13 cellular contexts compared by ENCODE assay signal in genomic region chr14:51962678-51963077, GRCh38. TPM values are rescaled to one million over a fixed set of nuclear protein-coding genes. Genes with fewer than 3 reads are reported as not detected.
DNase-seq lines count a peak whose midpoint lies in the region; TF ChIP-seq lines count a peak whose summit lies in the region.
"Had no signal": no experiment of that assay in that cellular context is flagged by ENCODE, and none has a peak within 500 bp of the region (broad histone marks: within the 10 kb centered on the region; RNA-seq: fewer than 3 reads in every experiment).

No MANE protein-coding gene starts in this region.

- H4K8ac ChIP-seq in neuronal stem cell (ENCODE audit: low read depth, low read length), result no peak overlapping the region

- no peak overlapping the region for H2BK5ac ChIP-seq in neuronal stem cell (ENCODE audit: low read length)

- H3K23ac ChIP-seq in neuronal stem cell (ENCODE audit: low read depth, low read length, poor library complexity), result no peak overlapping the region

- peaks cover 13% of the 10 kb centered on the region for H3K9me3 Mint-ChIP-seq in HFFc6

- no peak overlapping the region for H3K4me2 ChIP-seq in neuronal stem cell (ENCODE audit: insufficient read depth, low read length, poor library complexity, severe bottlenecking)

- no CpG with 5 or more reads among the region's 3 CpGs for WGBS in neuronal stem cell (ENCODE audit: extremely low coverage in 2 of 2, insufficient read length in 2 of 2, insufficient replicate concordance in 1 of 2), 2 donors

- H3K27ac ChIP-seq in neuronal stem cell (replicated peaks; ENCODE audit: low read length), result no peak overlapping the region
- H3K27ac ChIP-seq: psoas muscle, upper lobe of left lung had no signal

- H3K27ac Mint-ChIP-seq in HFFc6, result no peak overlapping the region; the same call in 1 of the 2 replicates

- no peak overlapping the region for H2BK12ac ChIP-seq in neuronal stem cell (ENCODE audit: low read length)

- H3K9ac ChIP-seq in adipocyte (ENCODE audit: low read length), result peak overlapping the region; percentile 19
- no peak overlapping the region for H3K9ac ChIP-seq in neuronal stem cell (ENCODE audit: low read depth, low read length, poor library complexity)

- no peak overlapping the region for H3K14ac ChIP-seq in neuronal stem cell (ENCODE audit: low read length)

- H3K4me1 ChIP-seq in adipocyte (ENCODE audit: control insufficient read depth, insufficient read depth, low read length), result peaks cover 10% of the 10 kb centered on the region
- no peaks in the 10 kb centered on the region for H3K4me1 ChIP-seq in neuronal stem cell (ENCODE audit: control insufficient read depth in 2 of 2, insufficient read depth in 1 of 2, low read depth in 1 of 2, low read length in 2 of 2)
- H3K4me1 ChIP-seq: psoas muscle had no signal

- H2AFZ ChIP-seq in neuronal stem cell (ENCODE audit: low read length), result no peak overlapping the region

- no peak overlapping the region for H2BK120ac ChIP-seq in neuronal stem cell (ENCODE audit: low read depth, low read length)

- H3K9me3 ChIP-seq in adipocyte (ENCODE audit: control insufficient read depth, low read length) (peaks cover 16% of the 10 kb centered on the region), neuronal stem cell (replicated peaks in 1 of 2; ENCODE audit: control insufficient read depth in 2 of 2, insufficient read depth in 1 of 2, low read depth in 1 of 2, low read length in 2 of 2) (peaks cover 4 to 40% of the 10 kb centered on the region in 2 donors)
- H3K9me3 ChIP-seq: upper lobe of left lung had no signal

- H3K36me3 Mint-ChIP-seq in HFFc6 (ENCODE audit: low read depth), result peaks cover 15% of the 10 kb centered on the region; the same call in 1 of the 2 replicates

- peak overlapping the region; percentile 67 for H3K4me3 ChIP-seq in adipocyte (ENCODE audit: low read length)
- H3K4me3 ChIP-seq in neuronal stem cell (ENCODE audit: low read length in 2 of 2), result no peak overlapping the region
- H3K4me3 ChIP-seq: psoas muscle had no signal

- H3K36me3 ChIP-seq in adipocyte (ENCODE audit: control insufficient read depth, insufficient read depth, low read length, severe bottlenecking) (peaks cover 14% of the 10 kb centered on the region), neuronal stem cell (replicated peaks in 1 of 2; ENCODE audit: control insufficient read depth in 2 of 2, insufficient read depth in 2 of 2, low read length in 2 of 2) (peaks cover 4 to 76% of the 10 kb centered on the region in 2 donors)
- H3K36me3 ChIP-seq: upper lobe of left lung had no signal

- H3K4me1 Mint-ChIP-seq in HFFc6 (ENCODE audit: low read depth), result peaks cover 23% of the 10 kb centered on the region

- H2BK15ac ChIP-seq in neuronal stem cell (ENCODE audit: low read length), result no peak overlapping the region

- no peak overlapping the region for H4K91ac ChIP-seq in neuronal stem cell (ENCODE audit: low read depth, low read length, poor library complexity)

- H3K27me3 Mint-ChIP-seq in HFFc6 (ENCODE audit: insufficient read depth), result peaks cover 5% of the 10 kb centered on the region

- no peak overlapping the region for H3K18ac ChIP-seq in neuronal stem cell (ENCODE audit: low read length)

- TF ChIP-seq CTCF in HFFc6 (IDR thresholded peaks at IDR 0.05), result no peak

- H2AK5ac ChIP-seq in neuronal stem cell (ENCODE audit: low read depth, low read length), result no peak overlapping the region

- H3K4me3 Mint-ChIP-seq in HFFc6, result no peak overlapping the region; the same call in 1 of the 2 replicates

- H3K79me1 ChIP-seq in neuronal stem cell (ENCODE audit: low read depth, low read length), result no peaks in the 10 kb centered on the region

- DNase-seq in AG08395 (ENCODE audit: low spot score), result peak; percentile 22
- peak; percentile 35 for DNase-seq in HCEC 1CT
- DNase-seq in adipocyte (ENCODE audit: low read depth), result peak; percentile 27
- peak; percentile 29 for DNase-seq in kidney tubule cell (ENCODE audit: low spot score)
- DNase-seq in neuronal stem cell (ENCODE audit: low spot score), result no peak
- no peak for DNase-seq in NCI-H345 treated with DMSO at 0.1 percent for 48 hours (lab: John Stamatoyannopoulos, UW; ENCODE audit: unreplicated experiment)
- DNase-seq in NCI-H128 (lab: John Stamatoyannopoulos, UW; ENCODE audit: unreplicated experiment), result no peak
- DNase-seq in HFFc6, result no peak
- DNase-seq: activated CD8-positive, alpha-beta memory T cell treated with anti-CD3 and anti-CD28 coated beads, Interleukin-2, amount 50 U/mL, for 4 hours; NK-92 treated with Interleukin-12 subunit alpha and Interleukin-12 subunit beta, amount 100 ng/mL, for 24 hours; psoas muscle; Right ventricle myocardium superior; upper lobe of left lung had no signal

- no peak overlapping the region for H3K4ac ChIP-seq in neuronal stem cell (ENCODE audit: low read length)

- H3K27me3 ChIP-seq in adipocyte (replicated peaks; ENCODE audit: control insufficient read depth, insufficient read depth, low read length) (no peaks in the 10 kb centered on the region), neuronal stem cell (ENCODE audit: control insufficient read depth in 3 of 3, insufficient read depth in 3 of 3, low read depth in 1 of 3, low read length in 3 of 3) (no peaks in the 10 kb centered on the region)
- H3K27me3 ChIP-seq: upper lobe of left lung had no signal

RNA-seq across cellular contexts. Expression of gene RTRAF, which starts 26.7 kb away (rescaled TPM):
- polyA plus RNA-seq in neuronal stem cell (2013, experiment 1 of 2), result 643 TPM
- 645 TPM for polyA plus RNA-seq in neuronal stem cell (2013, experiment 2 of 2)
- total RNA-seq in HFFc6 (2021; fragmentation: NEBNext Ultra II Directional; extraction: Animal tissue kit (Norgen Biotek cat#: 25700)), result 100 to 1,000 TPM; 161 to 181 (median 179) TPM

Comparison
In these comparisons a context has a peak if more than half of its experiments do, and no peak if none do; other contexts are left out.
1. DNase-seq: peak in AG08395 (single experiment), HCEC 1CT (single experiment), adipocyte (single experiment) and kidney tubule cell (single experiment); none in neuronal stem cell (single experiment), NCI-H345 treated with DMSO at 0.1 percent for 48 hours (single experiment), NCI-H128 (single experiment) and HFFc6 (single experiment).